Comparison of ENCODE assay signal across 10 cellular contexts in the genomic region with DNA sequence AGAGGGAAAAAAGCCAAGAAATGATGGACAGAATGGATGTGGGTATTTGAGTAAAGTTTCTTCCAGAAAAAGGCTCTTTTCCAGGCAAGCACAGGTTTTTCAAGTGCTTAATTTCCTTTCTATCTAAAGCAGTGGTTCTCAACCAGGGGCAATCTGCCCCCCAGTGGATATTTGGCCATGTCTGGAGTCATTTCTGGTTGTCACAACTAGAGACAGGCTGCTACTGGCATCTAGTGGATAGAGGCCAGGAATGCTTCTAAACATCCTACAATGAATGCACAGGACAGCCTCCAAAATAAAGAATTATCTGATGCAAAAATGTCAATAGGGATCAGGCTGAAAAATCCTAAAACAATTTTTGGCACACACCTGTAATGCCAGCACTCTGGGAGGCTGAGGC. TPM values are rescaled to one million over a fixed set of nuclear protein-coding genes. Genes with fewer than 3 reads are reported as not detected.
DNase-seq lines count a peak whose midpoint lies in the region; ATAC-seq, FAIRE-seq and TF ChIP-seq lines count a peak whose summit lies in the region.
"Had no signal": no experiment of that assay in that cellular context is flagged by ENCODE, and none has a peak within 500 bp of the region (broad histone marks: within the 10 kb centered on the region; RNA-seq: fewer than 3 reads in every experiment).

No MANE protein-coding gene starts in this region.

- DNase-seq in NCI-H2081 (lab: John Stamatoyannopoulos, UW) (peak; percentile 19 to 35), NCI-H2081 treated with DMSO at 0.1 percent for 48 hours (lab: John Stamatoyannopoulos, UW) (no peak), GM12891 (ENCODE audit: insufficient read length, low spot score) (no peak), RPMI8226 (peak; percentile 35), endodermal cell (peak; percentile 49)
- DNase-seq in stimulated activated CD4-positive, alpha-beta T cell treated with anti-CD3 and anti-CD28 coated beads, Interleukin-15, amount 100 ng/mL, for 24 hours = no peak

- no peak overlapping the region for H3K4me3 ChIP-seq in endodermal cell (ENCODE audit: low read length)

- no peaks in the 10 kb centered on the region for H3K9me3 ChIP-seq in endodermal cell (ENCODE audit: control insufficient read depth, low read length)

- no peak overlapping the region for H3K4me3 Mint-ChIP-seq in endodermal cell

- FAIRE-seq in GM12891 (lab: Jason Lieb, UNC) = peak; percentile 59
- FAIRE-seq: astrocyte had no signal

- TF ChIP-seq CTCF in endodermal cell (conservative IDR thresholded peaks at IDR 0.05) = peak; percentile 49

- H3K4me1 ChIP-seq in endodermal cell (ENCODE audit: control insufficient read depth, insufficient read depth, low read length) = no peaks in the 10 kb centered on the region

- TF ChIP-seq POLR2A in GM12891 (IDR thresholded peaks at IDR 0.05; ENCODE audit: low read depth, low read length) = no peak

- ATAC-seq in GM18868 (IDR thresholded peaks at IDR 0.05; ENCODE audit: unreplicated experiment) (no peak), GM18502 (IDR thresholded peaks at IDR 0.05; ENCODE audit: poor library complexity, unreplicated experiment) (no peak)

- H3K36me3 ChIP-seq in endodermal cell (ENCODE audit: control insufficient read depth, insufficient read depth, low read length) = peaks cover 76% of the 10 kb centered on the region

- H3K27ac Mint-ChIP-seq in endodermal cell = no peak overlapping the region

- H3K36me3 Mint-ChIP-seq in endodermal cell (ENCODE audit: low read depth) = peaks cover 68% of the 10 kb centered on the region

- peaks cover 5% of the 10 kb centered on the region for H3K4me1 Mint-ChIP-seq in endodermal cell

- no peaks in the 10 kb centered on the region for H3K27me3 Mint-ChIP-seq in endodermal cell (ENCODE audit: insufficient read depth)

- H3K9ac ChIP-seq in endodermal cell (ENCODE audit: extremely low read depth, low read length, poor library complexity, severe bottlenecking) = no peak overlapping the region

- no peak overlapping the region for H3K27ac ChIP-seq in endodermal cell (ENCODE audit: low read depth, low read length)

- no peaks in the 10 kb centered on the region for H3K9me3 Mint-ChIP-seq in endodermal cell

- H3K27me3 ChIP-seq in endodermal cell (ENCODE audit: control insufficient read depth, insufficient read depth, low read length, poor library complexity, severe bottlenecking) = no peaks in the 10 kb centered on the region

TF ChIP-seq in GM12891, 5 proteins besides CTCF, POLR2A, EP300 and RAD21:
- no peak for TF ChIP-seq POU2F2 (IDR thresholded peaks at IDR 0.05; ENCODE audit: low read depth, low read length)
- TF ChIP-seq POLR2AphosphoS5 (IDR thresholded peaks at IDR 0.05; ENCODE audit: low read depth, low read length) = no peak
- TF ChIP-seq TAF1 (IDR thresholded peaks at IDR 0.05; ENCODE audit: low read depth, low read length) = no peak
- no peak for TF ChIP-seq PAX5 (IDR thresholded peaks at IDR 0.05; ENCODE audit: insufficient read depth, low read length, severe bottlenecking)
- TF ChIP-seq SPI1 (IDR thresholded peaks at IDR 0.05; ENCODE audit: low read depth, low read length) = no peak

RNA-seq across cellular contexts. Expression of a gene that starts 23.9 kb away (rescaled TPM):
- 18.5 TPM for polyA plus RNA-seq in GM12891 (2012; ENCODE audit: low read depth, missing spikeins)
- total RNA-seq in endodermal cell = 10 to 100 TPM; 35.2 to 38.4 TPM
- 44.3 TPM for polyA plus RNA-seq in endodermal cell (2013, experiment 1 of 2)
- polyA plus RNA-seq in endodermal cell (2013, experiment 2 of 2) = 40.9 TPM

RNA-seq across cellular contexts. Expression of a gene that starts 32.8 kb away (rescaled TPM):
- polyA plus RNA-seq in GM12891 (2012; ENCODE audit: low read depth, missing spikeins) = 87.3 TPM
- 10 to 100 TPM; 37.8 to 44.8 TPM for total RNA-seq in endodermal cell
- polyA plus RNA-seq in endodermal cell (2013, experiment 1 of 2) = 57.5 TPM
- polyA plus RNA-seq in endodermal cell (2013, experiment 2 of 2) = 54.6 TPM

RNA-seq across cellular contexts. Expression of a gene that starts 42.6 kb away (rescaled TPM):
- polyA plus RNA-seq in GM12891 (2012; ENCODE audit: low read depth, missing spikeins) = 27.9 TPM
- total RNA-seq in endodermal cell = 100 to 1,000 TPM; 101 to 116 TPM
- polyA plus RNA-seq in endodermal cell (2013, experiment 1 of 2) = 87.3 TPM
- polyA plus RNA-seq in endodermal cell (2013, experiment 2 of 2) = 86.0 TPM

RNA-seq across cellular contexts. Expression of a gene that starts 55.4 kb away (rescaled TPM):
- not detected for polyA plus RNA-seq in GM12891 (2012; ENCODE audit: low read depth, missing spikeins)
- total RNA-seq in endodermal cell = 10 to 100 TPM; 12.9 to 14.7 TPM
- 2.2 TPM for polyA plus RNA-seq in endodermal cell (2013, experiment 1 of 2)
- polyA plus RNA-seq in endodermal cell (2013, experiment 2 of 2) = 1.4 TPM
- total RNA-seq: NCI-H460 had no signal

Comparison
In these comparisons a context has a peak if more than half of its experiments do, and no peak if none do; other contexts are left out.
1. DNase-seq: peak in NCI-H2081 (2 of 2), RPMI8226 (single experiment) and endodermal cell (single experiment); none in NCI-H2081 treated with DMSO at 0.1 percent for 48 hours (single experiment), GM12891 (single experiment) and stimulated activated CD4-positive, alpha-beta T cell treated with anti-CD3 and anti-CD28 coated beads, Interleukin-15, amount 100 ng/mL, for 24 hours (single experiment).